Comparison of ENCODE assay signal across 24 cellular contexts in genomic region chr4:31023724-31024123, GRCh38.
"Had no signal": no experiment of that assay in that cellular context is flagged by ENCODE, and none has a peak within 500 bp of the region (broad histone marks: within the 10 kb centered on the region; RNA-seq: fewer than 3 reads in every experiment).

No MANE protein-coding gene starts in this region.

- H3K36me3 ChIP-seq: neural progenitor cell, neutrophil, right atrium auricular region, right lobe of liver, transverse colon, upper lobe of left lung, vagina had no signal

- H3K27me3 ChIP-seq: neural progenitor cell, neutrophil, right atrium auricular region, right lobe of liver, transverse colon, upper lobe of left lung, vagina had no signal

- H3K4me1 ChIP-seq: neural progenitor cell, right atrium auricular region, right lobe of liver, upper lobe of left lung, vagina had no signal

- ATAC-seq: natural killer cell; right lobe of liver; stimulated activated memory B cell treated with anti-CD40 and anti-IgM and Interleukin-4, amounts not matched to agents 10 μg/mL and 1 μg/mL and 100 μg/mL, for 72 hours; stimulated activated naive CD8-positive, alpha-beta T cell treated with anti-CD3 and anti-CD28 coated beads, Interleukin-15, amount 100 ng/mL, for 72 hours had no signal

- H3K9me3 ChIP-seq: neutrophil, right atrium auricular region, right lobe of liver, transverse colon, upper lobe of left lung, vagina had no signal

- H3K4me2 ChIP-seq: neural progenitor cell, smooth muscle cell had no signal

- H2AFZ ChIP-seq: neural progenitor cell had no signal

- H3K27ac ChIP-seq: neural progenitor cell, neutrophil, right atrium auricular region, right lobe of liver, transverse colon, upper lobe of left lung, vagina had no signal

- H3K4me3 ChIP-seq: lung, neural progenitor cell, right atrium auricular region, right lobe of liver, smooth muscle cell, upper lobe of left lung, vagina had no signal

- H3K9ac ChIP-seq: neural progenitor cell had no signal

- DNase-seq: hypothalamus; immature natural killer cell; mesendoderm; naive B cell; natural killer cell; nephron progenitor cell; occipital lobe; right lobe of liver; stimulated activated CD4-positive, alpha-beta T cell treated with anti-CD3 and anti-CD28 coated beads, Interleukin-1b, Interleukin-23, amount 100 ng/mL, for 48 hours; stimulated activated CD4-positive, alpha-beta T cell treated with anti-CD3 and anti-CD28 coated beads, Interleukin-2, amount 100 ng/mL, for 48 hours; stimulated activated CD4-positive, alpha-beta T cell treated with anti-CD3 and anti-CD28 coated beads, Interleukin-4, amount 100 ng/mL, for 4 hours; stimulated activated CD8-positive, alpha-beta memory T cell treated with anti-CD3 and anti-CD28 coated beads, Interleukin-4, amount 100 ng/mL, for 48 hours; stimulated activated naive CD4-positive, alpha-beta T cell treated with Interleukin-2 at 50 U/mL for 16 hours; stimulated activated naive CD8-positive, alpha-beta T cell treated with anti-CD3 and anti-CD28 coated beads, Interleukin-15, amount 100 ng/mL, for 72 hours; substantia nigra; transverse colon; upper lobe of left lung had no signal
